Comparison of ENCODE assay signal across 20 cellular contexts in genomic region chr6:53731906-53732636, GRCh38.
A peak's percentile ranks its signal among the peaks of the same experiment; 100 is the strongest.
DNase-seq lines count a peak whose midpoint lies in the region; ATAC-seq, FAIRE-seq and TF ChIP-seq lines count a peak whose summit lies in the region.
"Had no signal": no experiment of that assay in that cellular context is flagged by ENCODE, and none has a peak within 500 bp of the region (broad histone marks: within the 10 kb centered on the region; RNA-seq: fewer than 3 reads in every experiment).

No MANE protein-coding gene starts in this region.

- DNase-seq in activated CD8-positive, alpha-beta memory T cell treated with anti-CD3 and anti-CD28 coated beads, Interleukin-2, amount 10 ng/mL, durations not matched to agents 7 days and 5 days, result no peak
- no peak for DNase-seq in activated CD8-positive, alpha-beta memory T cell treated with anti-CD3 and anti-CD28 coated beads, Interleukin-2, amount 50 U/mL, for 48 hours
- DNase-seq in NCI-H524 treated with DMSO at 0.1 percent for 48 hours (lab: John Stamatoyannopoulos, UW) (peak; percentile 89), C1 segment of cervical spinal cord (lab: John Stamatoyannopoulos, UW) (no peak), pancreas (no peak)
- no peak for DNase-seq in stimulated activated naive B cell treated with anti-CD40 and anti-IgM and Interleukin-4, amounts not matched to agents 10 μg/mL and 1 μg/mL and 100 μg/mL, for 72 hours
- no peak for DNase-seq in stimulated activated CD4-positive, alpha-beta T cell treated with anti-CD3 and anti-CD28 coated beads, Interleukin-2, amount 100 ng/mL, for 24 hours
- DNase-seq: activated naive CD4-positive, alpha-beta T cell; CD4-positive, alpha-beta memory T cell; DMS79; GOT3; hippocampal formation; kidney glomerular epithelial cell; NCI-H526; OCI-M1; stomach had no signal

- no peak for FAIRE-seq in pancreas (lab: Jason Lieb, UNC)
- FAIRE-seq: colon, endometrium had no signal

- no peak overlapping the region for H3K4me3 Mint-ChIP-seq in activated CD8-positive, alpha-beta memory T cell treated with anti-CD3 and anti-CD28 coated beads, Interleukin-2, amount 10 ng/mL, durations not matched to agents 7 days and 5 days
- H3K4me3 Mint-ChIP-seq in dendritic cell treated with granulocyte-macrophage colony-stimulating factor and Interleukin-4, amounts not matched to agents 40 ng/mL and 50 ng/mL, for 4 days, result no peak overlapping the region
- no peak overlapping the region for H3K4me3 Mint-ChIP-seq in stimulated activated naive B cell treated with anti-CD40 and anti-IgM and Interleukin-4, amounts not matched to agents 10 μg/mL and 1 μg/mL and 100 μg/mL, for 72 hours
- H3K4me3 Mint-ChIP-seq: CD4-positive, alpha-beta memory T cell had no signal

- no peak overlapping the region for H3K27ac ChIP-seq in pancreas
- H3K27ac ChIP-seq: stomach had no signal

- H3K27me3 Mint-ChIP-seq in activated CD8-positive, alpha-beta memory T cell treated with anti-CD3 and anti-CD28 coated beads, Interleukin-2, amount 10 ng/mL, durations not matched to agents 7 days and 5 days, result no peaks in the 10 kb centered on the region
- peaks cover 1% of the 10 kb centered on the region for H3K27me3 Mint-ChIP-seq in dendritic cell treated with granulocyte-macrophage colony-stimulating factor and Interleukin-4, amounts not matched to agents 40 ng/mL and 50 ng/mL, for 4 days
- H3K27me3 Mint-ChIP-seq in stimulated activated naive B cell treated with anti-CD40 and anti-IgM and Interleukin-4, amounts not matched to agents 10 μg/mL and 1 μg/mL and 100 μg/mL, for 72 hours, result peaks cover 0 to 14% of the 10 kb centered on the region in 2 donors

- CTCF ChIA-PET in activated CD8-positive, alpha-beta memory T cell treated with anti-CD3 and anti-CD28 coated beads, Interleukin-2, amount 10 ng/mL, durations not matched to agents 7 days and 5 days (lab: Charles Lee), result interaction anchor here (0.7 to 14.3 kb wide), 5 partner anchors 10 to 393 kb away, joined by 4 to 168 read pairs (median 6); no protein-coding TSS in a partner anchor

- no peaks in the 10 kb centered on the region for H3K9me3 ChIP-seq in pancreas
- H3K9me3 ChIP-seq: stomach had no signal

- H3K9me3 Mint-ChIP-seq in activated CD8-positive, alpha-beta memory T cell treated with anti-CD3 and anti-CD28 coated beads, Interleukin-2, amount 10 ng/mL, durations not matched to agents 7 days and 5 days (ENCODE audit: low read depth), result no peaks in the 10 kb centered on the region
- H3K9me3 Mint-ChIP-seq in dendritic cell treated with granulocyte-macrophage colony-stimulating factor and Interleukin-4, amounts not matched to agents 40 ng/mL and 50 ng/mL, for 4 days, result no peaks in the 10 kb centered on the region
- H3K9me3 Mint-ChIP-seq in stimulated activated naive B cell treated with anti-CD40 and anti-IgM and Interleukin-4, amounts not matched to agents 10 μg/mL and 1 μg/mL and 100 μg/mL, for 72 hours, result no peaks in the 10 kb centered on the region

- peak overlapping the region; percentile 52 for H3K27ac Mint-ChIP-seq in activated CD8-positive, alpha-beta memory T cell treated with anti-CD3 and anti-CD28 coated beads, Interleukin-2, amount 10 ng/mL, durations not matched to agents 7 days and 5 days
- peak overlapping the region; percentile 44 for H3K27ac Mint-ChIP-seq in dendritic cell treated with granulocyte-macrophage colony-stimulating factor and Interleukin-4, amounts not matched to agents 40 ng/mL and 50 ng/mL, for 4 days
- no peak overlapping the region for H3K27ac Mint-ChIP-seq in stimulated activated naive B cell treated with anti-CD40 and anti-IgM and Interleukin-4, amounts not matched to agents 10 μg/mL and 1 μg/mL and 100 μg/mL, for 72 hours

- H3K36me3 Mint-ChIP-seq in activated CD8-positive, alpha-beta memory T cell treated with anti-CD3 and anti-CD28 coated beads, Interleukin-2, amount 10 ng/mL, durations not matched to agents 7 days and 5 days, result peaks cover 7% of the 10 kb centered on the region
- no peaks in the 10 kb centered on the region for H3K36me3 Mint-ChIP-seq in dendritic cell treated with granulocyte-macrophage colony-stimulating factor and Interleukin-4, amounts not matched to agents 40 ng/mL and 50 ng/mL, for 4 days (ENCODE audit: low read depth)
- H3K36me3 Mint-ChIP-seq in stimulated activated naive B cell treated with anti-CD40 and anti-IgM and Interleukin-4, amounts not matched to agents 10 μg/mL and 1 μg/mL and 100 μg/mL, for 72 hours, result no peaks in the 10 kb centered on the region
- H3K36me3 Mint-ChIP-seq: CD4-positive, alpha-beta memory T cell had no signal

- no peak for TF ChIP-seq CTCF in pancreas (IDR thresholded peaks at IDR 0.05)

- no peaks in the 10 kb centered on the region for H3K36me3 ChIP-seq in pancreas
- H3K36me3 ChIP-seq: stomach had no signal

- WGBS in pancreas, 2 donors, result 67 to 75% methylated on average over 5 of the region's 5 CpGs

- ATAC-seq in activated CD8-positive, alpha-beta memory T cell treated with anti-CD3 and anti-CD28 coated beads, Interleukin-2, amount 10 ng/mL, durations not matched to agents 7 days and 5 days, result no peak
- ATAC-seq in stimulated activated naive B cell treated with anti-CD40 and anti-IgM and Interleukin-4, amounts not matched to agents 10 μg/mL and 1 μg/mL and 100 μg/mL, for 72 hours (replicated peaks), result peak; percentile 52 to 65
- no peak for ATAC-seq in pancreas
- ATAC-seq: sciatic nerve had no signal

- peaks cover 53% of the 10 kb centered on the region for H3K4me1 Mint-ChIP-seq in activated CD8-positive, alpha-beta memory T cell treated with anti-CD3 and anti-CD28 coated beads, Interleukin-2, amount 10 ng/mL, durations not matched to agents 7 days and 5 days
- peaks cover 53% of the 10 kb centered on the region for H3K4me1 Mint-ChIP-seq in dendritic cell treated with granulocyte-macrophage colony-stimulating factor and Interleukin-4, amounts not matched to agents 40 ng/mL and 50 ng/mL, for 4 days (ENCODE audit: low read depth)
- H3K4me1 Mint-ChIP-seq in stimulated activated naive B cell treated with anti-CD40 and anti-IgM and Interleukin-4, amounts not matched to agents 10 μg/mL and 1 μg/mL and 100 μg/mL, for 72 hours, result peaks cover 6 to 29% of the 10 kb centered on the region in 2 donors

- intact Hi-C loops in dendritic cell treated with granulocyte-macrophage colony-stimulating factor and Interleukin-4, amounts not matched to agents 40 ng/mL and 50 ng/mL, for 4 days (cut with micrococcal nuclease), result no loop called here
- intact Hi-C loops in pancreas (cut with DNase I), result no loop called here

- no peak overlapping the region for H3K4me3 ChIP-seq in pancreas
- H3K4me3 ChIP-seq: stomach had no signal

- no peaks in the 10 kb centered on the region for H3K27me3 ChIP-seq in pancreas
- H3K27me3 ChIP-seq: stomach had no signal

- H3K4me1 ChIP-seq in pancreas, result no peaks in the 10 kb centered on the region

Comparison
In these comparisons a context has a peak if more than half of its experiments do, and no peak if none do; other contexts are left out.
1. ATAC-seq: peak in stimulated activated naive B cell treated with anti-CD40 and anti-IgM and Interleukin-4, amounts not matched to agents 10 μg/mL and 1 μg/mL and 100 μg/mL, for 72 hours (2 of 2); none in activated CD8-positive, alpha-beta memory T cell treated with anti-CD3 and anti-CD28 coated beads, Interleukin-2, amount 10 ng/mL, durations not matched to agents 7 days and 5 days (single experiment) and pancreas (0 of 4).